Comparison of ENCODE assay signal across 1 cellular context in genomic region chr1:58773406-58773840, GRCh38.
TF ChIP-seq lines count a peak whose summit lies in the region.

No MANE protein-coding gene starts in this region.

TF ChIP-seq in GM23338, 12 proteins besides CTCF, POLR2A, EP300 and RAD21 (continued from another document):
- TF ChIP-seq, protein P1, sequence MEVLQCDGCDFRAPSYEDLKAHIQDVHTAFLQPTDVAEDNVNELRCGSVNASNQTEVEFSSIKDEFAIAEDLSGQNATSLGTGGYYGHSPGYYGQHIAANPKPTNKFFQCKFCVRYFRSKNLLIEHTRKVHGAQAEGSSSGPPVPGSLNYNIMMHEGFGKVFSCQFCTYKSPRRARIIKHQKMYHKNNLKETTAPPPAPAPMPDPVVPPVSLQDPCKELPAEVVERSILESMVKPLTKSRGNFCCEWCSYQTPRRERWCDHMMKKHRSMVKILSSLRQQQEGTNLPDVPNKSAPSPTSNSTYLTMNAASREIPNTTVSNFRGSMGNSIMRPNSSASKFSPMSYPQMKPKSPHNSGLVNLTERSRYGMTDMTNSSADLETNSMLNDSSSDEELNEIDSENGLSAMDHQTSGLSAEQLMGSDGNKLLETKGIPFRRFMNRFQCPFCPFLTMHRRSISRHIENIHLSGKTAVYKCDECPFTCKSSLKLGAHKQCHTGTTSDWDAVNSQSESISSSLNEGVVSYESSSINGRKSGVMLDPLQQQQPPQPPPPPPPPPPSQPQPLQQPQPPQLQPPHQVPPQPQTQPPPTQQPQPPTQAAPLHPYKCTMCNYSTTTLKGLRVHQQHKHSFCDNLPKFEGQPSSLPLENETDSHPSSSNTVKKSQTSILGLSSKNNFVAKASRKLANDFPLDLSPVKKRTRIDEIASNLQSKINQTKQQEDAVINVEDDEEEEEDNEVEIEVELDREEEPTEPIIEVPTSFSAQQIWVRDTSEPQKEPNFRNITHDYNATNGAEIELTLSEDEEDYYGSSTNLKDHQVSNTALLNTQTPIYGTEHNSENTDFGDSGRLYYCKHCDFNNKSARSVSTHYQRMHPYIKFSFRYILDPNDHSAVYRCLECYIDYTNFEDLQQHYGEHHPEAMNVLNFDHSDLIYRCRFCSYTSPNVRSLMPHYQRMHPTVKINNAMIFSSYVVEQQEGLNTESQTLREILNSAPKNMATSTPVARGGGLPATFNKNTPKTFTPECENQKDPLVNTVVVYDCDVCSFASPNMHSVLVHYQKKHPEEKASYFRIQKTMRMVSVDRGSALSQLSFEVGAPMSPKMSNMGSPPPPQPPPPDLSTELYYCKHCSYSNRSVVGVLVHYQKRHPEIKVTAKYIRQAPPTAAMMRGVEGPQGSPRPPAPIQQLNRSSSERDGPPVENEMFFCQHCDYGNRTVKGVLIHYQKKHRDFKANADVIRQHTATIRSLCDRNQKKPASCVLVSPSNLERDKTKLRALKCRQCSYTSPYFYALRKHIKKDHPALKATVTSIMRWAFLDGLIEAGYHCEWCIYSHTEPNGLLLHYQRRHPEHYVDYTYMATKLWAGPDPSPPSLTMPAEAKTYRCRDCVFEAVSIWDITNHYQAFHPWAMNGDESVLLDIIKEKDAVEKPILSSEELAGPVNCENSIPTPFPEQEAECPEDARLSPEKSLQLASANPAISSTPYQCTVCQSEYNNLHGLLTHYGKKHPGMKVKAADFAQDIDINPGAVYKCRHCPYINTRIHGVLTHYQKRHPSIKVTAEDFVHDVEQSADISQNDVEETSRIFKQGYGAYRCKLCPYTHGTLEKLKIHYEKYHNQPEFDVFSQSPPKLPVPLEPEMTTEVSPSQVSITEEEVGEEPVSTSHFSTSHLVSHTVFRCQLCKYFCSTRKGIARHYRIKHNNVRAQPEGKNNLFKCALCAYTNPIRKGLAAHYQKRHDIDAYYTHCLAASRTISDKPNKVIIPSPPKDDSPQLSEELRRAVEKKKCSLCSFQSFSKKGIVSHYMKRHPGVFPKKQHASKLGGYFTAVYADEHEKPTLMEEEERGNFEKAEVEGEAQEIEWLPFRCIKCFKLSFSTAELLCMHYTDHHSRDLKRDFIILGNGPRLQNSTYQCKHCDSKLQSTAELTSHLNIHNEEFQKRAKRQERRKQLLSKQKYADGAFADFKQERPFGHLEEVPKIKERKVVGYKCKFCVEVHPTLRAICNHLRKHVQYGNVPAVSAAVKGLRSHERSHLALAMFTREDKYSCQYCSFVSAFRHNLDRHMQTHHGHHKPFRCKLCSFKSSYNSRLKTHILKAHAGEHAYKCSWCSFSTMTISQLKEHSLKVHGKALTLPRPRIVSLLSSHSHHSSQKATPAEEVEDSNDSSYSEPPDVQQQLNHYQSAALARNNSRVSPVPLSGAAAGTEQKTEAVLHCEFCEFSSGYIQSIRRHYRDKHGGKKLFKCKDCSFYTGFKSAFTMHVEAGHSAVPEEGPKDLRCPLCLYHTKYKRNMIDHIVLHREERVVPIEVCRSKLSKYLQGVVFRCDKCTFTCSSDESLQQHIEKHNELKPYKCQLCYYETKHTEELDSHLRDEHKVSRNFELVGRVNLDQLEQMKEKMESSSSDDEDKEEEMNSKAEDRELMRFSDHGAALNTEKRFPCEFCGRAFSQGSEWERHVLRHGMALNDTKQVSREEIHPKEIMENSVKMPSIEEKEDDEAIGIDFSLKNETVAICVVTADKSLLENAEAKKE (CRISPR knock-in tag; IDR thresholded peaks at IDR 0.05): no peak
- TF ChIP-seq ETS1 (IDR thresholded peaks at IDR 0.05) (no peak), STAT1 (IDR thresholded peaks at IDR 0.05; ENCODE audit: unreplicated experiment) (no peak), ZNF114 (CRISPR knock-in tag; IDR thresholded peaks at IDR 0.05) (no peak), ZNF331 (CRISPR knock-in tag; IDR thresholded peaks at IDR 0.05; ENCODE audit: low read depth) (no peak), CREB1 (CRISPR knock-in tag; IDR thresholded peaks at IDR 0.05; ENCODE audit: low read depth) (no peak), JUNB (IDR thresholded peaks at IDR 0.05; ENCODE audit: unreplicated experiment) (no peak), EZH2phosphoT487 (IDR thresholded peaks at IDR 0.05; ENCODE audit: unreplicated experiment) (no peak)
- TF ChIP-seq, protein P2, sequence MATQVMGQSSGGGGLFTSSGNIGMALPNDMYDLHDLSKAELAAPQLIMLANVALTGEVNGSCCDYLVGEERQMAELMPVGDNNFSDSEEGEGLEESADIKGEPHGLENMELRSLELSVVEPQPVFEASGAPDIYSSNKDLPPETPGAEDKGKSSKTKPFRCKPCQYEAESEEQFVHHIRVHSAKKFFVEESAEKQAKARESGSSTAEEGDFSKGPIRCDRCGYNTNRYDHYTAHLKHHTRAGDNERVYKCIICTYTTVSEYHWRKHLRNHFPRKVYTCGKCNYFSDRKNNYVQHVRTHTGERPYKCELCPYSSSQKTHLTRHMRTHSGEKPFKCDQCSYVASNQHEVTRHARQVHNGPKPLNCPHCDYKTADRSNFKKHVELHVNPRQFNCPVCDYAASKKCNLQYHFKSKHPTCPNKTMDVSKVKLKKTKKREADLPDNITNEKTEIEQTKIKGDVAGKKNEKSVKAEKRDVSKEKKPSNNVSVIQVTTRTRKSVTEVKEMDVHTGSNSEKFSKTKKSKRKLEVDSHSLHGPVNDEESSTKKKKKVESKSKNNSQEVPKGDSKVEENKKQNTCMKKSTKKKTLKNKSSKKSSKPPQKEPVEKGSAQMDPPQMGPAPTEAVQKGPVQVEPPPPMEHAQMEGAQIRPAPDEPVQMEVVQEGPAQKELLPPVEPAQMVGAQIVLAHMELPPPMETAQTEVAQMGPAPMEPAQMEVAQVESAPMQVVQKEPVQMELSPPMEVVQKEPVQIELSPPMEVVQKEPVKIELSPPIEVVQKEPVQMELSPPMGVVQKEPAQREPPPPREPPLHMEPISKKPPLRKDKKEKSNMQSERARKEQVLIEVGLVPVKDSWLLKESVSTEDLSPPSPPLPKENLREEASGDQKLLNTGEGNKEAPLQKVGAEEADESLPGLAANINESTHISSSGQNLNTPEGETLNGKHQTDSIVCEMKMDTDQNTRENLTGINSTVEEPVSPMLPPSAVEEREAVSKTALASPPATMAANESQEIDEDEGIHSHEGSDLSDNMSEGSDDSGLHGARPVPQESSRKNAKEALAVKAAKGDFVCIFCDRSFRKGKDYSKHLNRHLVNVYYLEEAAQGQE (IDR thresholded peaks at IDR 0.05; ENCODE audit: unreplicated experiment): no peak
